Comparison of ENCODE assay signal across 10 cellular contexts in the genomic region with DNA sequence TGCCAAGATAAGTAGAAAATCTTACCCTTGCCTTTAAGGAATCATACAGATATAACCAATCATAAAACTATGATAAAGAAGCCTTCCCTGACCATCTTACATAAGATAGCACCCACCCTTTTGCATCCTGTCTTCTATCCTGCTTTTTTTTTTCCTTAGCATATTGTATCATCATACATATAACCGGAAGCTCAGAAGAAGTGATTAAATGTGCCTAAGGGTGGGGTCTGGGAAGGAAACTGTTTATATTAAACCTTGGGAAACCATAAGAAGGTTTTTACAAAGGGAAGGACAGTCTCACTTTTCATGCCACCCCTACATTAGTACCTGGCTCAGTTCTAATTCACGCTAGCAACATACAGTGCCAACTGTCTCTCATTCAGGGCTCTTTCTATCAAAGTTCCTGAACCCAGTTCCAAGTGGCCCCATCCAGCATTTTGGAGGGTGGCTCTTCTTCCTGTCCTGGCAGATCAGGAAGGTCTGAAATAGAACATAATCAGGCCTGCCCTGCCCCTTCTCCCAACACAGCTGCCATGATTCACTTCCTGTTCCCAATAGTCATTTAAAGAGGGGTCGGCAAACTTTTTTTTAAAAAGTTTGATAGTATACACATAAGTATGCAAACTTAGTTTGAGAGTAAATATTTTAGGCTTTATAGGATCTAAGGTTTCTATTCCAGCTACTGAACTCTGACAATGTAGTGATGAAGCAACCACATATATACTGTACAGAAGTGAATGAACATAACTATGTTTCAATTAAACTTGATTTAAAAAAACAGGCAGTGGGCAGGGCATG.
DNase-seq lines count a peak whose midpoint lies in the region; ATAC-seq and TF ChIP-seq lines count a peak whose summit lies in the region.
"Had no signal": no experiment of that assay in that cellular context is flagged by ENCODE, and none has a peak within 500 bp of the region (broad histone marks: within the 10 kb centered on the region; RNA-seq: fewer than 3 reads in every experiment).

No MANE protein-coding gene starts in this region.

- H3K4me1 ChIP-seq in adrenal gland (replicated peaks in 1 of 2) = peaks cover 39 to 57% of the 10 kb centered on the region in 2 donors
- H3K4me1 ChIP-seq in right cardiac atrium (ENCODE audit: control insufficient read depth, insufficient read depth, low read length) = peaks cover 13% of the 10 kb centered on the region
- peaks cover 0 to 55% (median 34%) of the 10 kb centered on the region in 4 donors for H3K4me1 ChIP-seq in tibial artery

- peaks cover 46% of the 10 kb centered on the region for H3K4me1 Mint-ChIP-seq in activated CD4-positive, alpha-beta T cell treated with anti-CD3 and anti-CD28 coated beads, Interleukin-2, amount 10 ng/mL, durations not matched to agents 24 days and 14 days

- peak overlapping the region; percentile 20 for H3K4me3 Mint-ChIP-seq in activated CD4-positive, alpha-beta T cell treated with anti-CD3 and anti-CD28 coated beads, Interleukin-2, amount 10 ng/mL, durations not matched to agents 24 days and 14 days

- H3K27me3 Mint-ChIP-seq in activated CD4-positive, alpha-beta T cell treated with anti-CD3 and anti-CD28 coated beads, Interleukin-2, amount 10 ng/mL, durations not matched to agents 24 days and 14 days = no peaks in the 10 kb centered on the region

- H3K27ac ChIP-seq in adrenal gland = peak overlapping the region in 4 of 5 donors; percentile 64 to 88 (median 82)
- peak overlapping the region; percentile 70 for H3K27ac ChIP-seq in right cardiac atrium (ENCODE audit: low read length)
- peak overlapping the region; percentile 5 to 12 for H3K27ac ChIP-seq in tibial artery

- peaks cover 5% of the 10 kb centered on the region for H3K9me3 Mint-ChIP-seq in activated CD4-positive, alpha-beta T cell treated with anti-CD3 and anti-CD28 coated beads, Interleukin-2, amount 10 ng/mL, durations not matched to agents 24 days and 14 days

- 55 to 59% (median 56%) methylated on average over 3 of the region's 3 CpGs for WGBS in adrenal gland, 4 donors
- 40% methylated on average over 3 of the region's 3 CpGs for WGBS in right cardiac atrium

- H3K4me3 ChIP-seq in adrenal gland (peak overlapping the region in 1 of 4 donors; percentile 2), right cardiac atrium (ENCODE audit: low read length) (no peak overlapping the region), tibial artery (no peak overlapping the region)
- H3K4me3 ChIP-seq: testis had no signal

- intact Hi-C loops in activated CD4-positive, alpha-beta T cell treated with anti-CD3 and anti-CD28 coated beads, Interleukin-2, amount 10 ng/mL, durations not matched to agents 24 days and 14 days (cut with micrococcal nuclease) = no loop called here
- intact Hi-C loops in adrenal gland (cut with DNase I) (loop anchor here in 1 of 2 donors (5.0 kb wide), 1 partner anchor 65 kb away; a partner anchor contains a TSS), right cardiac atrium (cut with DNase I) (no loop called here), tibial artery (cut with DNase I; ENCODE audit: low total_unique reads) (no loop called here)

- H3K36me3 ChIP-seq in adrenal gland (replicated peaks in 1 of 2) (peaks cover 0 to 2% of the 10 kb centered on the region in 2 donors), tibial artery (no peaks in the 10 kb centered on the region)

- H3K36me3 Mint-ChIP-seq in activated CD4-positive, alpha-beta T cell treated with anti-CD3 and anti-CD28 coated beads, Interleukin-2, amount 10 ng/mL, durations not matched to agents 24 days and 14 days (ENCODE audit: low read depth) = peaks cover 15% of the 10 kb centered on the region

- H3K9me3 ChIP-seq in adrenal gland (replicated peaks in 1 of 3) = no peaks in the 10 kb centered on the region
- H3K9me3 ChIP-seq in right cardiac atrium (ENCODE audit: control insufficient read depth, low read length) = no peaks in the 10 kb centered on the region
- no peaks in the 10 kb centered on the region for H3K9me3 ChIP-seq in tibial artery
- H3K9me3 ChIP-seq: testis had no signal

- TF ChIP-seq CTCF in adrenal gland (IDR thresholded peaks at IDR 0.05) (no peak), tibial artery (IDR thresholded peaks at IDR 0.05) (no peak)

- H3K27ac Mint-ChIP-seq in activated CD4-positive, alpha-beta T cell treated with anti-CD3 and anti-CD28 coated beads, Interleukin-2, amount 10 ng/mL, durations not matched to agents 24 days and 14 days = peak overlapping the region; percentile 60

- no peak for TF ChIP-seq POLR2A in adrenal gland (IDR thresholded peaks at IDR 0.05)

- ATAC-seq in right cardiac atrium = peak; percentile 69 to 88
- ATAC-seq in HG03280 (IDR thresholded peaks at IDR 0.05; ENCODE audit: unreplicated experiment) = no peak
- no peak for ATAC-seq in HG02759 (IDR thresholded peaks at IDR 0.05; ENCODE audit: unreplicated experiment)

- no peaks in the 10 kb centered on the region for H3K27me3 ChIP-seq in adrenal gland
- H3K27me3 ChIP-seq in right cardiac atrium (ENCODE audit: control insufficient read depth, insufficient read depth) = no peaks in the 10 kb centered on the region
- no peaks in the 10 kb centered on the region for H3K27me3 ChIP-seq in tibial artery
- H3K27me3 ChIP-seq: testis had no signal

- no peak for DNase-seq in activated CD4-positive, alpha-beta T cell treated with anti-CD3 and anti-CD28 coated beads, Interleukin-2, amount 10 ng/mL, durations not matched to agents 24 days and 14 days
- DNase-seq in activated CD4-positive, alpha-beta T cell treated with anti-CD3 and anti-CD28 coated beads for 48 hours = no peak
- DNase-seq in adrenal gland = no peak
- DNase-seq in right cardiac atrium = peak in 2 of 3 donors; percentile 25 to 32
- DNase-seq in tibial artery = no peak
- DNase-seq in NCI-H1105 treated with DMSO at 0.1 percent for 48 hours (lab: John Stamatoyannopoulos, UW) = no peak
- DNase-seq: NCI-H526 treated with DMSO at 0.1 percent for 48 hours, testis had no signal

Comparison
In these comparisons a context has a peak if more than half of its experiments do, and no peak if none do; other contexts are left out.
1. DNase-seq: peak in right cardiac atrium (2 of 3); none in activated CD4-positive, alpha-beta T cell treated with anti-CD3 and anti-CD28 coated beads, Interleukin-2, amount 10 ng/mL, durations not matched to agents 24 days and 14 days (single experiment), activated CD4-positive, alpha-beta T cell treated with anti-CD3 and anti-CD28 coated beads for 48 hours (single experiment), adrenal gland (0 of 7), tibial artery (0 of 2) and NCI-H1105 treated with DMSO at 0.1 percent for 48 hours (single experiment).
2. H3K27ac ChIP-seq: peak in every context shown above with its lines; median percentile 82 in adrenal gland; 70 in right cardiac atrium; 8 in tibial artery.
3. ATAC-seq: peak in right cardiac atrium (2 of 2); none in HG03280 (single experiment) and HG02759 (single experiment).